8 cellular contexts compared by ENCODE assay signal in genomic region chr7:72823765-72824732, GRCh38. TPM values are rescaled to one million over a fixed set of nuclear protein-coding genes. Genes with fewer than 3 reads are reported as not detected.
DNase-seq lines count a peak whose midpoint lies in the region; TF ChIP-seq lines count a peak whose summit lies in the region.
"Not testable (repeated sequence)": the region's sequence is repeated elsewhere in the genome, so short reads cannot be mapped to it uniquely, and the experiment has no call there.

No MANE protein-coding gene starts in this region.

- H3K9me3 Mint-ChIP-seq in progenitor cell of endocrine pancreas (ENCODE audit: low read depth) = not testable (repeated sequence)

- peaks cover 14% of the 10 kb centered on the region; the same call in 1 of the 2 replicates for H3K79me2 ChIP-seq in OCI-LY7 (ENCODE audit: insufficient read depth, low read depth, low read length)

- peak; percentile 37; the same call in 1 of the 2 replicates for TF ChIP-seq CTCF in A673 (conservative IDR thresholded peaks at IDR 0.05; ENCODE audit: low read depth, low read length)
- peak; percentile 65 for TF ChIP-seq CTCF in OCI-LY7 (conservative IDR thresholded peaks at IDR 0.05; ENCODE audit: low read length)
- TF ChIP-seq CTCF in progenitor cell of endocrine pancreas (IDR thresholded peaks at IDR 0.05; ENCODE audit: unreplicated experiment) = peak; percentile 58

- not testable (repeated sequence) for H3K4me1 Mint-ChIP-seq in progenitor cell of endocrine pancreas (ENCODE audit: low read depth)

- not testable (repeated sequence) for H3K4me2 ChIP-seq in OCI-LY7 (ENCODE audit: low read length)

- CTCF ChIA-PET in A673 (lab: Charles Lee); OCI-LY7 (lab: Charles Lee; ENCODE audit: unreplicated experiment): not testable (repeated sequence)

- BruUV-seq in A673 (replicated peaks; lab: Mats Ljungman, UMichigan); OCI-LY7 (replicated peaks; lab: Mats Ljungman, UMichigan): not testable (repeated sequence)

- H3K27me3 Mint-ChIP-seq in progenitor cell of endocrine pancreas = not testable (repeated sequence)

- not testable (repeated sequence) for H3K36me3 ChIP-seq in A673 (ENCODE audit: insufficient read depth, low read length, poor library complexity, severe bottlenecking); OCI-LY7 (ENCODE audit: insufficient read depth, low read length)

- intact Hi-C loops in A673 (cut with micrococcal nuclease; ENCODE audit: unreplicated experiment); OCI-LY7 (cut with micrococcal nuclease; ENCODE audit: unreplicated experiment): not testable (repeated sequence)

- H3K27me3 ChIP-seq in A673 (replicated peaks; ENCODE audit: insufficient read depth, low read depth, low read length, poor library complexity) = not testable (repeated sequence)

- POLR2A ChIA-PET in A673 (lab: Charles Lee; ENCODE audit: low non-redundant PET); OCI-LY7 (lab: Charles Lee): not testable (repeated sequence)

- DNase-seq in A673 (ENCODE audit: low spot score) (peak; percentile 21), ELR (ENCODE audit: low read depth) (peak; percentile 59), LHCN-M2 (ENCODE audit: low read depth) (peak; percentile 53), OCI-LY7 (ENCODE audit: low spot score) (peak; percentile 28), astrocyte of the hippocampus (ENCODE audit: low read depth, low spot score) (peak; percentile 37), fibroblast of gingiva (ENCODE audit: low read depth) (peak; percentile 33), left kidney (ENCODE audit: low read depth, low spot score) (peak; percentile 48)
- not testable (repeated sequence) for DNase-seq in progenitor cell of endocrine pancreas (ENCODE audit: low spot score, unreplicated experiment)

- H3K4me3 ChIP-seq in A673 (ENCODE audit: low read depth, low read length, poor library complexity, severe bottlenecking); OCI-LY7 (ENCODE audit: low read depth, low read length, poor library complexity, severe bottlenecking): not testable (repeated sequence)

- not testable (repeated sequence) for H3K9me2 ChIP-seq in OCI-LY7 (ENCODE audit: insufficient read depth, low read length)

- H3K9me3 ChIP-seq in A673 (ENCODE audit: low read depth, low read length, poor library complexity, severe bottlenecking); OCI-LY7 (ENCODE audit: low read length): not testable (repeated sequence)

- H3K4me1 ChIP-seq in A673 (ENCODE audit: insufficient read depth, low read length, poor library complexity, severe bottlenecking); OCI-LY7 (ENCODE audit: insufficient read depth, low read length, poor library complexity, severe bottlenecking): not testable (repeated sequence)

- H2AFZ ChIP-seq in OCI-LY7 (ENCODE audit: low read length) = not testable (repeated sequence)

- not testable (repeated sequence) for H3K36me3 Mint-ChIP-seq in progenitor cell of endocrine pancreas (ENCODE audit: insufficient read depth)

- not testable (repeated sequence) for H3K27ac ChIP-seq in A673 (ENCODE audit: low read depth, low read length, poor library complexity, severe bottlenecking); OCI-LY7 (ENCODE audit: low read depth, low read length, poor library complexity, severe bottlenecking)

- not testable (repeated sequence) for H4K20me1 ChIP-seq in OCI-LY7 (ENCODE audit: insufficient read depth, low read length)

- H3K4me3 Mint-ChIP-seq in progenitor cell of endocrine pancreas (ENCODE audit: low read depth) = not testable (repeated sequence)

- H3K27ac Mint-ChIP-seq in progenitor cell of endocrine pancreas = not testable (repeated sequence)

RNA-seq across cellular contexts. Expression of gene TYW1B, which starts 4.0 kb away (rescaled TPM):
- 2.6 TPM in 2 replicates for total RNA-seq in A673 (2021)
- total RNA-seq in LHCN-M2 (2014; rRNA removed) = 1.2 and 1.5 TPM in 2 replicates
- 0.43 TPM for polyA plus RNA-seq in LHCN-M2 (2012)
- 5.1 and 8.0 TPM in 2 replicates for total RNA-seq in OCI-LY7 (2014; rRNA removed; shearing (Covaris generic))
- total RNA-seq in OCI-LY7 (2022) = 6.2 and 7.2 TPM in 2 replicates
- 4.2 and 5.7 TPM in 2 replicates for total RNA-seq in progenitor cell of endocrine pancreas
